ENCODE assay signal across 13 cellular contexts in genomic region chr10:31953080-31953479, GRCh38. TPM values are rescaled to one million over a fixed set of nuclear protein-coding genes. Genes with fewer than 3 reads are reported as not detected.
DNase-seq lines count a peak whose midpoint lies in the region; ATAC-seq and TF ChIP-seq lines count a peak whose summit lies in the region.
"Had no signal": no experiment of that assay in that cellular context is flagged by ENCODE, and none has a peak within 500 bp of the region (broad histone marks: within the 10 kb centered on the region; RNA-seq: fewer than 3 reads in every experiment).

No MANE protein-coding gene starts in this region.

- H3K4me3 ChIP-seq in HCT116 (replicated peaks in 1 of 2; ENCODE audit: low read depth in 1 of 2, low read length in 2 of 2) (no peak overlapping the region), adipocyte (ENCODE audit: low read length) (no peak overlapping the region)
- H3K4me3 ChIP-seq: A549 had no signal

- POLR2A ChIA-PET in HCT116 (lab: Charles Lee) = no interaction called here
- POLR2A ChIA-PET in HEK293T (lab: Yijun Ruan, JAX) = no interaction called here

- no TSS peak for BruUV-seq in HCT116 (replicated peaks; lab: Mats Ljungman, UMichigan)

- H3K9me2 ChIP-seq in HCT116 (ENCODE audit: insufficient read depth) = no peaks in the 10 kb centered on the region

- no peaks in the 10 kb centered on the region for H4K20me1 ChIP-seq in HCT116 (ENCODE audit: insufficient read depth)

- ATAC-seq in HCT116 = no peak
- ATAC-seq: A549; CD8-positive, alpha-beta T cell had no signal

- DNase-seq in HCT116 (ENCODE audit: low read depth, low spot score) = no peak
- peak; percentile 34 for DNase-seq in adipocyte (ENCODE audit: low read depth)
- DNase-seq in iris pigment epithelial cell (ENCODE audit: low read depth) = peak; percentile 59
- DNase-seq in effector CD4-positive, alpha-beta T cell = no peak
- no peak for DNase-seq in OCI-M1 (lab: John Stamatoyannopoulos, UW)
- DNase-seq in HEK293T (ENCODE audit: extremely low spot score) = no peak
- DNase-seq: BE2C; CD8-positive, alpha-beta T cell; COR-L47; DND-41; GF-D8 had no signal

- H2AFZ ChIP-seq in HCT116 (ENCODE audit: low read depth, low read length, poor library complexity, severe bottlenecking) = no peak overlapping the region

- no peak for TF ChIP-seq POLR2A in HCT116 (IDR thresholded peaks at IDR 0.05; ENCODE audit: borderline replicate concordance, extremely low read depth, insufficient read depth, insufficient read length)

- H3K9me3 ChIP-seq in HCT116 (ENCODE audit: control insufficient read depth in 1 of 2, insufficient read depth in 1 of 2, low read depth in 1 of 2, low read length in 2 of 2) (no peaks in the 10 kb centered on the region; a peak in 1 of 4 replicates), adipocyte (ENCODE audit: control insufficient read depth, low read length) (peaks cover 10% of the 10 kb centered on the region)
- H3K9me3 ChIP-seq: A549, BE2C had no signal

- H3K4me1 ChIP-seq in HCT116 (ENCODE audit: control insufficient read depth in 1 of 2, insufficient read depth in 2 of 2, low read length in 2 of 2) (peaks cover 20 to 38% of the 10 kb centered on the region in 2 experiments), adipocyte (ENCODE audit: control insufficient read depth, insufficient read depth, low read length) (peaks cover 18% of the 10 kb centered on the region)
- H3K4me1 ChIP-seq: BE2C had no signal

- RAD21 ChIA-PET in HCT116 (lab: Charles Lee; ENCODE audit: low non-redundant PET in 1 of 2, low total read pairs in 2 of 2, uncharacterized antibody in 2 of 2, unreplicated experiment in 2 of 2) = interaction anchor here in 1 of 2 experiments (0.8 kb wide), 1 partner anchor 83 kb away, joined by 3 read pairs; no protein-coding TSS in a partner anchor

- H3K27me3 ChIP-seq in HCT116 (ENCODE audit: insufficient read depth, low read length) (no peaks in the 10 kb centered on the region), adipocyte (replicated peaks; ENCODE audit: control insufficient read depth, insufficient read depth, low read length) (no peaks in the 10 kb centered on the region)
- H3K27me3 ChIP-seq: BE2C had no signal

- TF ChIP-seq CTCF in HCT116 (IDR thresholded peaks at IDR 0.05 in 2 of 3, conservative IDR thresholded peaks at IDR 0.05 in 1 of 3; ENCODE audit: borderline replicate concordance in 1 of 3, insufficient read depth in 1 of 3, low read depth in 2 of 3, low read length in 2 of 3) = no peak

- no peak for TF ChIP-seq RAD21 in HCT116 (IDR thresholded peaks at IDR 0.05; ENCODE audit: low read depth)

- H3K9ac ChIP-seq in HCT116 (ENCODE audit: low read length) = no peak overlapping the region
- H3K9ac ChIP-seq in adipocyte (ENCODE audit: low read length) = no peak overlapping the region
- H3K9ac ChIP-seq: KMS-11 had no signal

- peak overlapping the region; percentile 29; the same call in 1 of the 2 replicates for H3K27ac ChIP-seq in HCT116 (ENCODE audit: low read depth, low read length)
- H3K27ac ChIP-seq: KMS-11 had no signal

- intact Hi-C loops in HCT116 (cut with micrococcal nuclease) = no loop called here

- no peak overlapping the region for H3K4me2 ChIP-seq in HCT116 (ENCODE audit: low read length)
- H3K4me2 ChIP-seq: A549, KMS-11 had no signal

- CTCF ChIA-PET in HCT116 (lab: Charles Lee) = no interaction called here
- CTCF ChIA-PET in HEK293T (lab: Yijun Ruan, JAX) = interaction anchor here (0.6 kb wide), 1 partner anchor 1626 kb away, joined by 4 read pairs; no protein-coding TSS in a partner anchor

- no peaks in the 10 kb centered on the region for H3K36me3 ChIP-seq in HCT116 (ENCODE audit: control insufficient read depth in 1 of 2, insufficient read depth in 2 of 2, low read length in 2 of 2)
- no peaks in the 10 kb centered on the region for H3K36me3 ChIP-seq in adipocyte (ENCODE audit: control insufficient read depth, insufficient read depth, low read length, severe bottlenecking)
- H3K36me3 ChIP-seq: BE2C had no signal

- H3K79me2 ChIP-seq in HCT116 (ENCODE audit: insufficient read depth, low read length) = no peaks in the 10 kb centered on the region

TF ChIP-seq in HCT116, 20 proteins besides CTCF, POLR2A, EP300 and RAD21 (continues in another document):
- TF ChIP-seq YY1 (IDR thresholded peaks at IDR 0.05; ENCODE audit: extremely low read depth, insufficient replicate concordance, low read depth, low read length) (no peak), EZH2phosphoT487 (IDR thresholded peaks at IDR 0.05; ENCODE audit: borderline replicate concordance) (no peak), JUND (IDR thresholded peaks at IDR 0.05) (no peak), SP1 (IDR thresholded peaks at IDR 0.05; ENCODE audit: low read depth) (no peak), REST (IDR thresholded peaks at IDR 0.05; ENCODE audit: low read depth) (no peak), CEBPB (IDR thresholded peaks at IDR 0.05; ENCODE audit: low read depth) (no peak), POLR2AphosphoS5 (IDR thresholded peaks at IDR 0.05; ENCODE audit: low read depth, low read length) (no peak), ATF3 (IDR thresholded peaks at IDR 0.05) (no peak), CBX3 (IDR thresholded peaks at IDR 0.05; ENCODE audit: low read depth) (no peak)

TF ChIP-seq in HEK293T, 16 proteins besides CTCF, POLR2A, EP300 and RAD21:
- TF ChIP-seq FOXM1 (IDR thresholded peaks at IDR 0.05; ENCODE audit: borderline replicate concordance) (no peak), L3MBTL2 (conservative IDR thresholded peaks at IDR 0.05) (no peak), FOXA1 (IDR thresholded peaks at IDR 0.05) (no peak), ZNF384 (IDR thresholded peaks at IDR 0.05) (no peak), SUZ12 (IDR thresholded peaks at IDR 0.05) (no peak), SP1 (IDR thresholded peaks at IDR 0.05) (no peak)
- TF ChIP-seq, protein P1, sequence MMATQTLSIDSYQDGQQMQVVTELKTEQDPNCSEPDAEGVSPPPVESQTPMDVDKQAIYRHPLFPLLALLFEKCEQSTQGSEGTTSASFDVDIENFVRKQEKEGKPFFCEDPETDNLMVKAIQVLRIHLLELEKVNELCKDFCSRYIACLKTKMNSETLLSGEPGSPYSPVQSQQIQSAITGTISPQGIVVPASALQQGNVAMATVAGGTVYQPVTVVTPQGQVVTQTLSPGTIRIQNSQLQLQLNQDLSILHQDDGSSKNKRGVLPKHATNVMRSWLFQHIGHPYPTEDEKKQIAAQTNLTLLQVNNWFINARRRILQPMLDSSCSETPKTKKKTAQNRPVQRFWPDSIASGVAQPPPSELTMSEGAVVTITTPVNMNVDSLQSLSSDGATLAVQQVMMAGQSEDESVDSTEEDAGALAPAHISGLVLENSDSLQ (IDR thresholded peaks at IDR 0.05) = no peak

RNA-seq across cellular contexts. Expression of gene ARHGAP12, which starts 24.4 kb away (rescaled TPM):
- 80.3 TPM for total RNA-seq in HCT116 (2021; ENCODE audit: unreplicated experiment)
- polyA plus RNA-seq in HCT116 (2012) = 17.4 and 25.6 TPM in 2 replicates

Comparison
In these comparisons a context has a peak if more than half of its experiments do, and no peak if none do; other contexts are left out.
1. DNase-seq: peak in adipocyte (single experiment) and iris pigment epithelial cell (single experiment); none in HCT116 (single experiment), effector CD4-positive, alpha-beta T cell (single experiment), OCI-M1 (single experiment) and HEK293T (single experiment).